Comparison of ENCODE assay signal across 32 cellular contexts in genomic region chr7:45648671-45648995, GRCh38.
"Had no signal": no experiment of that assay in that cellular context is flagged by ENCODE, and none has a peak within 500 bp of the region (broad histone marks: within the 10 kb centered on the region; RNA-seq: fewer than 3 reads in every experiment).

No MANE protein-coding gene starts in this region.

- H3K27ac Mint-ChIP-seq: activated CD4-positive, alpha-beta memory T cell treated with anti-CD3 and anti-CD28 coated beads for 36 hours; activated CD4-positive, alpha-beta T cell treated with anti-CD3 and anti-CD28 coated beads for 36 hours; activated CD4-positive, alpha-beta T cell treated with anti-CD3 and anti-CD28 coated beads, Interleukin-2, amount 10 ng/mL, durations not matched to agents 24 days and 14 days; activated CD8-positive, alpha-beta T cell treated with anti-CD3 and anti-CD28 coated beads, Interleukin-2, amount 10 ng/mL, durations not matched to agents 7 days and 5 days; activated naive CD4-positive, alpha-beta T cell treated with anti-CD3 and anti-CD28 coated beads for 36 hours; activated naive CD4-positive, alpha-beta T cell treated with anti-CD3 and anti-CD28 coated beads, Interleukin-2, amount 50 U/mL, for 24 hours; activated naive CD8-positive, alpha-beta T cell treated with anti-CD3 and anti-CD28 coated beads for 36 hours; activated naive CD8-positive, alpha-beta T cell treated with anti-CD3 and anti-CD28 coated beads, Interleukin-2, amount 50 U/mL, for 24 hours; activated T-helper 2 cell treated with anti-CD3 and anti-CD28 coated beads, Interferon-gamma antibody, Interleukin-2, Interleukin-4, amounts not matched to agents 10 μg/mL and 5 μg/mL and 100 μg/mL, durations not matched to agents 14 hours and 24 hours and 36 hours; dendritic cell treated with granulocyte-macrophage colony-stimulating factor and Interleukin-4, amounts not matched to agents 40 ng/mL and 50 ng/mL, for 4 days; effector memory CD8-positive, alpha-beta T cell; T-helper 17 cell; T-helper 2 cell treated with Interferon-gamma antibody and Interleukin-4, amounts not matched to agents 5 μg/mL and 100 μg/mL, for 36 hours had no signal

- H3K4me1 Mint-ChIP-seq: activated CD4-positive, alpha-beta T cell treated with anti-CD3 and anti-CD28 coated beads, Interleukin-2, amount 10 ng/mL, durations not matched to agents 24 days and 14 days; activated naive CD4-positive, alpha-beta T cell treated with anti-CD3 and anti-CD28 coated beads, Interleukin-2, amount 50 U/mL, for 24 hours; activated naive CD8-positive, alpha-beta T cell treated with anti-CD3 and anti-CD28 coated beads, Interleukin-2, amount 50 U/mL, for 24 hours had no signal

- DNase-seq: activated CD4-positive, alpha-beta memory T cell treated with anti-CD3 and anti-CD28 coated beads for 36 hours; activated CD4-positive, alpha-beta T cell treated with anti-CD3 and anti-CD28 coated beads for 36 hours; activated CD4-positive, alpha-beta T cell treated with anti-CD3 and anti-CD28 coated beads, Interleukin-2, amount 10 ng/mL, durations not matched to agents 24 days and 14 days; activated CD4-positive, CD25-positive, alpha-beta regulatory T cell; activated CD4-positive, CD25-positive, alpha-beta regulatory T cell treated with anti-CD3 and anti-CD28 coated beads, Interleukin-2, amount 50 U/mL, for 72 hours; activated CD8-positive, alpha-beta T cell treated with anti-CD3 and anti-CD28 coated beads, Interleukin-2, amount 10 ng/mL, durations not matched to agents 7 days and 5 days; activated effector memory CD4-positive, alpha-beta T cell treated with anti-CD3 and anti-CD28 coated beads, Interleukin-2, amount 50 U/mL, for 16 hours; activated naive CD4-positive, alpha-beta T cell treated with anti-CD3 and anti-CD28 coated beads for 36 hours; activated naive CD8-positive, alpha-beta T cell treated with anti-CD3 and anti-CD28 coated beads for 36 hours; activated naive CD8-positive, alpha-beta T cell treated with anti-CD3 and anti-CD28 coated beads, Interleukin-2, amount 50 U/mL, for 24 hours; activated T-cell treated with anti-CD3 and anti-CD28 coated beads, Interleukin-2, amount 50 U/mL, for 4 hours; amygdala; aorta; body of pancreas; central memory CD4-positive, alpha-beta T cell; cerebellar nuclear complex; dorsolateral prefrontal cortex; effector CD4-positive, alpha-beta T cell; effector memory CD8-positive, alpha-beta T cell; erythroblast; gastrocnemius medialis; T-helper 1 cell; T-helper 17 cell; T1000 had no signal

- H3K27ac ChIP-seq: adrenal gland, body of pancreas, coronary artery, dorsolateral prefrontal cortex, esophagus muscularis mucosa, foreskin keratinocyte, gastrocnemius medialis had no signal

- H3K9me3 Mint-ChIP-seq: activated CD4-positive, alpha-beta memory T cell treated with anti-CD3 and anti-CD28 coated beads for 36 hours; activated CD4-positive, alpha-beta T cell treated with anti-CD3 and anti-CD28 coated beads, Interleukin-2, amount 10 ng/mL, durations not matched to agents 24 days and 14 days; activated naive CD4-positive, alpha-beta T cell treated with anti-CD3 and anti-CD28 coated beads for 36 hours; activated naive CD4-positive, alpha-beta T cell treated with anti-CD3 and anti-CD28 coated beads, Interleukin-2, amount 50 U/mL, for 24 hours; activated naive CD8-positive, alpha-beta T cell treated with anti-CD3 and anti-CD28 coated beads for 36 hours; activated naive CD8-positive, alpha-beta T cell treated with anti-CD3 and anti-CD28 coated beads, Interleukin-2, amount 50 U/mL, for 24 hours; activated T-cell treated with anti-CD3 and anti-CD28 coated beads, Interleukin-2, amount 50 U/mL, for 4 hours; activated T-helper 2 cell treated with anti-CD3 and anti-CD28 coated beads, Interferon-gamma antibody, Interleukin-2, Interleukin-4, amounts not matched to agents 10 μg/mL and 5 μg/mL and 100 μg/mL, durations not matched to agents 14 hours and 24 hours and 36 hours; dendritic cell treated with granulocyte-macrophage colony-stimulating factor and Interleukin-4, amounts not matched to agents 40 ng/mL and 50 ng/mL, for 4 days; effector memory CD8-positive, alpha-beta T cell; T-helper 2 cell treated with Interferon-gamma antibody and Interleukin-4, amounts not matched to agents 5 μg/mL and 100 μg/mL, for 36 hours had no signal

- H3K36me3 Mint-ChIP-seq: activated CD4-positive, alpha-beta memory T cell treated with anti-CD3 and anti-CD28 coated beads for 36 hours; activated naive CD4-positive, alpha-beta T cell treated with anti-CD3 and anti-CD28 coated beads, Interleukin-2, amount 50 U/mL, for 24 hours; activated naive CD8-positive, alpha-beta T cell treated with anti-CD3 and anti-CD28 coated beads for 36 hours had no signal

- H3K4me3 Mint-ChIP-seq: activated CD4-positive, alpha-beta memory T cell treated with anti-CD3 and anti-CD28 coated beads for 36 hours; activated CD4-positive, alpha-beta T cell treated with anti-CD3 and anti-CD28 coated beads for 36 hours; activated CD4-positive, alpha-beta T cell treated with anti-CD3 and anti-CD28 coated beads, Interleukin-2, amount 10 ng/mL, durations not matched to agents 24 days and 14 days; activated CD8-positive, alpha-beta T cell treated with anti-CD3 and anti-CD28 coated beads, Interleukin-2, amount 10 ng/mL, durations not matched to agents 7 days and 5 days; activated naive CD4-positive, alpha-beta T cell treated with anti-CD3 and anti-CD28 coated beads for 36 hours; activated naive CD4-positive, alpha-beta T cell treated with anti-CD3 and anti-CD28 coated beads, Interleukin-2, amount 50 U/mL, for 24 hours; activated naive CD8-positive, alpha-beta T cell treated with anti-CD3 and anti-CD28 coated beads for 36 hours; activated naive CD8-positive, alpha-beta T cell treated with anti-CD3 and anti-CD28 coated beads, Interleukin-2, amount 50 U/mL, for 24 hours; activated T-cell treated with anti-CD3 and anti-CD28 coated beads, Interleukin-2, amount 50 U/mL, for 4 hours; dendritic cell treated with granulocyte-macrophage colony-stimulating factor and Interleukin-4, amounts not matched to agents 40 ng/mL and 50 ng/mL, for 4 days; effector memory CD8-positive, alpha-beta T cell; T-helper 17 cell; T-helper 2 cell treated with Interferon-gamma antibody and Interleukin-4, amounts not matched to agents 5 μg/mL and 100 μg/mL, for 36 hours had no signal

- H3K27me3 Mint-ChIP-seq: activated CD4-positive, alpha-beta memory T cell treated with anti-CD3 and anti-CD28 coated beads for 36 hours; activated CD4-positive, alpha-beta T cell treated with anti-CD3 and anti-CD28 coated beads for 36 hours; activated CD4-positive, alpha-beta T cell treated with anti-CD3 and anti-CD28 coated beads, Interleukin-2, amount 10 ng/mL, durations not matched to agents 24 days and 14 days; activated naive CD4-positive, alpha-beta T cell treated with anti-CD3 and anti-CD28 coated beads, Interleukin-2, amount 50 U/mL, for 24 hours; activated naive CD8-positive, alpha-beta T cell treated with anti-CD3 and anti-CD28 coated beads, Interleukin-2, amount 50 U/mL, for 24 hours; dendritic cell treated with granulocyte-macrophage colony-stimulating factor and Interleukin-4, amounts not matched to agents 40 ng/mL and 50 ng/mL, for 4 days had no signal

- ATAC-seq: activated CD4-positive, alpha-beta T cell treated with anti-CD3 and anti-CD28 coated beads for 36 hours; activated CD8-positive, alpha-beta T cell treated with anti-CD3 and anti-CD28 coated beads, Interleukin-2, amount 10 ng/mL, durations not matched to agents 7 days and 5 days; activated naive CD8-positive, alpha-beta T cell treated with anti-CD3 and anti-CD28 coated beads, Interleukin-2, amount 50 U/mL, for 24 hours; activated T-cell treated with anti-CD3 and anti-CD28 coated beads, Interleukin-2, amount 50 U/mL, for 4 hours; body of pancreas; effector memory CD8-positive, alpha-beta T cell; foreskin keratinocyte; gastrocnemius medialis; T-helper 17 cell had no signal
